In genomic region chr16:11298143-11298900, GRCh38 we compare ENCODE assay signal across 12 cellular contexts. TPM values are rescaled to one million over a fixed set of nuclear protein-coding genes. Genes with fewer than 3 reads are reported as not detected.
A peak's percentile ranks its signal among the peaks of the same experiment; 100 is the strongest.
DNase-seq lines count a peak whose midpoint lies in the region; ATAC-seq, FAIRE-seq and TF ChIP-seq lines count a peak whose summit lies in the region.
"Had no signal": no experiment of that assay in that cellular context is flagged by ENCODE, and none has a peak within 500 bp of the region (broad histone marks: within the 10 kb centered on the region; RNA-seq: fewer than 3 reads in every experiment).

No MANE protein-coding gene starts in this region.

- no peak for TF ChIP-seq EP300 in HepG2 (IDR thresholded peaks at IDR 0.05; ENCODE audit: low read depth in 2 of 2, low read length in 2 of 2)
- no peak for TF ChIP-seq EP300 in HepG2 (CRISPR knock-in tag; IDR thresholded peaks at IDR 0.05; ENCODE audit: borderline replicate concordance)

- no peak overlapping the region for H3K14ac ChIP-seq in mesenchymal stem cell (ENCODE audit: low read length in 2 of 2)

- no peak overlapping the region for H3K18ac ChIP-seq in mesenchymal stem cell (ENCODE audit: low read depth in 1 of 2, low read length in 2 of 2)

- H2AK5ac ChIP-seq in mesenchymal stem cell (ENCODE audit: low read length, severe bottlenecking): peak overlapping the region; percentile 16

- H3K9me2 ChIP-seq in SU-DHL-6 (replicated peaks; ENCODE audit: insufficient read depth, low read length): no peaks in the 10 kb centered on the region

- H3K4ac ChIP-seq in mesenchymal stem cell (ENCODE audit: low read depth in 1 of 2, low read length in 2 of 2): no peak overlapping the region

- H3F3A ChIP-seq in SU-DHL-6 (ENCODE audit: insufficient read depth): peaks cover 42% of the 10 kb centered on the region

- H3K9me3 ChIP-seq in HepG2 (ENCODE audit: low read length): no peaks in the 10 kb centered on the region
- H3K9me3 ChIP-seq in right lobe of liver: no peaks in the 10 kb centered on the region
- no peaks in the 10 kb centered on the region for H3K9me3 ChIP-seq in SU-DHL-6 (ENCODE audit: insufficient read depth, low read length)
- no peaks in the 10 kb centered on the region for H3K9me3 ChIP-seq in mesenchymal stem cell (ENCODE audit: control insufficient read depth, low read length)
- H3K9me3 ChIP-seq in uterus: no peaks in the 10 kb centered on the region
- H3K9me3 ChIP-seq in adrenal gland (replicated peaks in 1 of 3): no peaks in the 10 kb centered on the region

- no peak overlapping the region for H4K8ac ChIP-seq in mesenchymal stem cell (ENCODE audit: low read length)

- H3K27me3 ChIP-seq in HepG2 (ENCODE audit: control insufficient read depth in 1 of 2, insufficient read depth in 2 of 2, low read length in 2 of 2): no peaks in the 10 kb centered on the region
- no peaks in the 10 kb centered on the region for H3K27me3 ChIP-seq in right lobe of liver
- H3K27me3 ChIP-seq in SU-DHL-6 (ENCODE audit: low read length): no peaks in the 10 kb centered on the region
- H3K27me3 ChIP-seq in mesenchymal stem cell (ENCODE audit: control insufficient read depth in 1 of 2, insufficient read depth in 1 of 2, low read length in 2 of 2): peaks cover 0 to 4% of the 10 kb centered on the region in 2 experiments
- no peaks in the 10 kb centered on the region for H3K27me3 ChIP-seq in uterus
- no peaks in the 10 kb centered on the region for H3K27me3 ChIP-seq in adrenal gland

- CTCF ChIA-PET in HepG2 (lab: Yijun Ruan, JAX; ENCODE audit: low intra/inter-chr PET ratio, low total read pairs): no interaction called here

- ATAC-seq in HepG2 (peak; percentile 3; the same call in 2 of the 3 replicates), right lobe of liver (no peak), GM18867 (IDR thresholded peaks at IDR 0.05; ENCODE audit: unreplicated experiment) (no peak)

- peak overlapping the region; percentile 80 for H3K4me2 ChIP-seq in HepG2 (ENCODE audit: low read depth, low read length)
- H3K4me2 ChIP-seq in SU-DHL-6 (ENCODE audit: low read depth, low read length, poor library complexity, severe bottlenecking): peak overlapping the region; percentile 66
- no peak overlapping the region for H3K4me2 ChIP-seq in mesenchymal stem cell (ENCODE audit: low read length, poor library complexity, severe bottlenecking)

- no TSS peak for BruUV-seq in HepG2 (replicated peaks; lab: Mats Ljungman, UMichigan)

- H4K91ac ChIP-seq in mesenchymal stem cell (ENCODE audit: low read length): no peak overlapping the region

- H2BK120ac ChIP-seq in mesenchymal stem cell (ENCODE audit: low read depth, low read length): no peak overlapping the region

- H3K9ac ChIP-seq in HepG2 (ENCODE audit: insufficient read depth, low read depth, low read length): peak overlapping the region; percentile 48
- H3K9ac ChIP-seq in SU-DHL-6 (ENCODE audit: low read length): peak overlapping the region; percentile 51
- H3K9ac ChIP-seq in mesenchymal stem cell (ENCODE audit: low read length): no peak overlapping the region

- in situ Hi-C loops in HepG2 (cut with HindIII; ENCODE audit: extremely low pct_ligation_motif_present, low pct_unique_long_range_greater_than_20kb): no loop called here

- H2BK15ac ChIP-seq in mesenchymal stem cell (ENCODE audit: low read depth, poor library complexity, severe bottlenecking): no peak overlapping the region

- POLR2A ChIA-PET in HepG2 (lab: Yijun Ruan, JAX): interaction anchor here (0.9 to 6.2 kb wide), 16 partner anchors 9 to 164 kb away, joined by 3 to 167 read pairs (median 11); partner anchors contain the start of genes PRM1, PRM3 and SOCS1

- no peak for TF ChIP-seq POLR2A in HepG2 (IDR thresholded peaks at IDR 0.05; ENCODE audit: insufficient read depth in 1 of 2, low read depth in 2 of 2, low read length in 2 of 2)
- no peak for TF ChIP-seq POLR2A in right lobe of liver (IDR thresholded peaks at IDR 0.05)
- TF ChIP-seq POLR2A in uterus (IDR thresholded peaks at IDR 0.05): no peak
- no peak for TF ChIP-seq POLR2A in adrenal gland (IDR thresholded peaks at IDR 0.05)

- H3K79me1 ChIP-seq in mesenchymal stem cell (replicated peaks; ENCODE audit: low read length, poor library complexity, severe bottlenecking): no peaks in the 10 kb centered on the region

- WGBS in HepG2 (ENCODE audit: low lambda C conversion rate): 50% methylated on average over 5 of the region's 5 CpGs
- WGBS in right lobe of liver (ENCODE audit: insufficient coverage, low coverage, low lambda C conversion rate, missing lambda C conversion rate): 85% methylated on average over 5 of the region's 5 CpGs
- 100% methylated on average over 4 of the region's 5 CpGs for WGBS in mesenchymal stem cell
- 90 to 97% (median 93%) methylated on average over 5 of the region's 5 CpGs for WGBS in adrenal gland, 4 donors

- peak overlapping the region in 1 of 2 experiments; percentile 26 for H2BK12ac ChIP-seq in mesenchymal stem cell (ENCODE audit: low read length in 2 of 2)

- H2AFZ ChIP-seq in HepG2 (ENCODE audit: low read length): no peak overlapping the region
- peak overlapping the region; percentile 83 for H2AFZ ChIP-seq in SU-DHL-6 (ENCODE audit: low read depth, low read length, severe bottlenecking)
- no peak overlapping the region for H2AFZ ChIP-seq in mesenchymal stem cell (ENCODE audit: low read depth, low read length)

- H3K27ac ChIP-seq in HepG2 (ENCODE audit: extremely low read length, insufficient read depth, low read length) (peak overlapping the region; percentile 68), right lobe of liver (peak overlapping the region in 1 of 3 donors; percentile 35), SU-DHL-6 (ENCODE audit: low read depth, low read length) (peak overlapping the region; percentile 96), mesenchymal stem cell (ENCODE audit: low read length, poor library complexity, severe bottlenecking) (no peak overlapping the region), uterus (peak overlapping the region; percentile 48 to 59), adrenal gland (peak overlapping the region in 1 of 5 donors; percentile 17)

- peak; percentile 63 for FAIRE-seq in HepG2 (lab: Jason Lieb, UNC)
- FAIRE-seq: HTR-8/SVneo, small intestine had no signal

- peak overlapping the region in 1 of 3 experiments; percentile 15; a peak in 1 of 6 replicates for H3K4me3 ChIP-seq in HepG2 (replicated peaks in 1 of 3; ENCODE audit: insufficient read depth in 1 of 3, low read depth in 2 of 3, low read length in 3 of 3)
- no peak overlapping the region for H3K4me3 ChIP-seq in right lobe of liver
- H3K4me3 ChIP-seq in SU-DHL-6 (ENCODE audit: insufficient read depth, low read length, poor library complexity, severe bottlenecking): peak overlapping the region; percentile 15
- no peak overlapping the region for H3K4me3 ChIP-seq in mesenchymal stem cell (ENCODE audit: insufficient read depth in 1 of 2, low read depth in 1 of 2, low read length in 2 of 2)
- no peak overlapping the region for H3K4me3 ChIP-seq in uterus
- no peak overlapping the region for H3K4me3 ChIP-seq in adrenal gland

- TF ChIP-seq CTCF in HepG2 (CRISPR knock-in tag; IDR thresholded peaks at IDR 0.05): 0 out of 2 replicates have a peak, but pooled peaks have one; percentile 14
- TF ChIP-seq CTCF in right lobe of liver (IDR thresholded peaks at IDR 0.05): no peak
- TF ChIP-seq CTCF in SU-DHL-6 (IDR thresholded peaks at IDR 0.05; ENCODE audit: insufficient read depth, low read length, poor library complexity, severe bottlenecking): no peak
- TF ChIP-seq CTCF in uterus (IDR thresholded peaks at IDR 0.05): no peak
- no peak for TF ChIP-seq CTCF in adrenal gland (IDR thresholded peaks at IDR 0.05)

- intact Hi-C loops in HepG2 (cut with micrococcal nuclease; ENCODE audit: unreplicated experiment): loop anchor here (5.0 kb wide), 2 partner anchors 41 to 191 kb away; partner anchors contain the start of gene SOCS1
- intact Hi-C loops in right lobe of liver (cut with DNase I): no loop called here
- intact Hi-C loops in uterus (cut with DNase I; ENCODE audit: low total_unique reads): no loop called here
- intact Hi-C loops in adrenal gland (cut with DNase I): loop anchor here in 1 of 2 donors (10.0 kb wide), 1 partner anchor 54 kb away; no protein-coding TSS in a partner anchor

- no peaks in the 10 kb centered on the region for H4K20me1 ChIP-seq in HepG2 (ENCODE audit: insufficient read depth, low read length)
- H4K20me1 ChIP-seq in SU-DHL-6 (ENCODE audit: low read depth, low read length): no peaks in the 10 kb centered on the region

- H3K23ac ChIP-seq in mesenchymal stem cell (ENCODE audit: low read length in 2 of 2): no peak overlapping the region

- H3K4me1 ChIP-seq in HepG2 (ENCODE audit: insufficient read depth, low read length): peaks cover 97% of the 10 kb centered on the region
- H3K4me1 ChIP-seq in right lobe of liver: peaks cover 0 to 22% (median 4%) of the 10 kb centered on the region in 4 donors
- H3K4me1 ChIP-seq in mesenchymal stem cell (ENCODE audit: control insufficient read depth, insufficient read depth, low read depth, low read length): peaks cover 18% of the 10 kb centered on the region
- H3K4me1 ChIP-seq in uterus: peaks cover 0 to 9% of the 10 kb centered on the region in 2 donors
- peaks cover 0 to 7% of the 10 kb centered on the region in 2 donors for H3K4me1 ChIP-seq in adrenal gland (replicated peaks in 1 of 2)

- no peaks in the 10 kb centered on the region for H3K36me3 ChIP-seq in HepG2 (replicated peaks in 1 of 2; ENCODE audit: control insufficient read depth in 1 of 2, insufficient read depth in 2 of 2, low read length in 2 of 2)
- H3K36me3 ChIP-seq in right lobe of liver: no peaks in the 10 kb centered on the region
- H3K36me3 ChIP-seq in SU-DHL-6 (ENCODE audit: low read length): no peaks in the 10 kb centered on the region
- no peaks in the 10 kb centered on the region for H3K36me3 ChIP-seq in mesenchymal stem cell (ENCODE audit: control insufficient read depth in 1 of 2, insufficient read depth in 2 of 2, low read depth in 1 of 2, low read length in 2 of 2)
- no peaks in the 10 kb centered on the region for H3K36me3 ChIP-seq in uterus
- H3K36me3 ChIP-seq in adrenal gland (replicated peaks in 1 of 2): no peaks in the 10 kb centered on the region

- DNase-seq in HepG2 (ENCODE audit: low spot score) (no peak), right lobe of liver (no peak), mesenchymal stem cell (no peak), uterus (no peak), adrenal gland (no peak)
- DNase-seq in stimulated activated CD8-positive, alpha-beta memory T cell treated with anti-CD3 and anti-CD28 coated beads, Interleukin-4, amount 100 ng/mL, for 48 hours: no peak

- no peak overlapping the region for H2BK5ac ChIP-seq in mesenchymal stem cell (ENCODE audit: low read depth, low read length, poor library complexity, severe bottlenecking)

- H3K79me2 ChIP-seq in HepG2 (ENCODE audit: insufficient read depth, low read length) (no peaks in the 10 kb centered on the region), SU-DHL-6 (ENCODE audit: insufficient read depth, low read length) (no peaks in the 10 kb centered on the region)

- TF ChIP-seq RAD21 in HepG2 (CRISPR knock-in tag; IDR thresholded peaks at IDR 0.05): no peak

RNA-seq across cellular contexts. Expression of gene PRM1, which starts 17.2 kb away (rescaled TPM):
- total RNA-seq in HepG2 (2016; rRNA removed; fragmentation: Illumina TruSeq; extraction: Trizol) (not detected in 2 replicates), right lobe of liver (not detected), uterus (not detected), adrenal gland (not detected)
- not detected in 2 replicates for total RNA-seq in HepG2 (2016; cell fraction: cytosol; rRNA removed; fragmentation: Illumina TruSeq; extraction: Trizol; ENCODE audit: low read depth)
- not detected in 2 replicates for total RNA-seq in HepG2 (2016; cell fraction: insoluble cytoplasmic fraction; rRNA removed; fragmentation: Illumina TruSeq; extraction: Trizol)
- not detected in 2 replicates for total RNA-seq in HepG2 (2016; cell fraction: membrane; rRNA removed; fragmentation: Illumina TruSeq; extraction: Trizol)
- not detected in 2 replicates for total RNA-seq in HepG2 (2016; cell fraction: nucleus; rRNA removed; fragmentation: Illumina TruSeq; extraction: Trizol)
- polyA plus RNA-seq in HepG2 (2011; rRNA removed) (not detected in 2 replicates), adrenal gland (not detected)
- polyA plus RNA-seq in HepG2 (2011; cell fraction: cytosol; rRNA removed): 0.44 TPM in 1 of 2 replicates, not detected in the other
- not detected in 2 replicates for polyA plus RNA-seq in HepG2 (2011; cell fraction: nucleus; rRNA removed)
- polyA plus RNA-seq in HepG2 (2012): not detected in 2 replicates
- not detected in 2 replicates for polyA plus RNA-seq in HepG2 (2016; cell fraction: cytosol; fragmentation: Illumina TruSeq; extraction: Trizol; ENCODE audit: low read depth)
- polyA plus RNA-seq in HepG2 (2016; cell fraction: insoluble cytoplasmic fraction; fragmentation: Illumina TruSeq; extraction: Trizol; ENCODE audit: low read depth): not detected in 2 replicates
- polyA plus RNA-seq in HepG2 (2016; cell fraction: membrane; fragmentation: Illumina TruSeq; extraction: Trizol; ENCODE audit: low read depth): not detected in 2 replicates
- polyA plus RNA-seq in HepG2 (2016; cell fraction: nucleus; fragmentation: Illumina TruSeq; extraction: Trizol; ENCODE audit: insufficient read depth, low read depth): not detected in 2 replicates
- polyA minus RNA-seq in HepG2 (2011; rRNA and poly(A)+ RNA removed; ENCODE audit: low replicate concordance): not detected in 2 replicates
- polyA minus RNA-seq in HepG2 (2011; cell fraction: cytosol; rRNA and poly(A)+ RNA removed): not detected in 2 replicates
- polyA minus RNA-seq in HepG2 (2011; cell fraction: nucleus; rRNA and poly(A)+ RNA removed): not detected in 2 replicates
- not detected for polyA plus RNA-seq in mesenchymal stem cell (2013, experiment 1 of 2)
- not detected for polyA plus RNA-seq in mesenchymal stem cell (2013, experiment 2 of 2)
- total RNA-seq: glomerular endothelial cell had no signal
- polyA plus RNA-seq: BJ, small intestine had no signal

RNA-seq across cellular contexts. Expression of gene PRM2, which starts 22.0 kb away (rescaled TPM):
- not detected in 2 replicates for total RNA-seq in HepG2 (2016; rRNA removed; fragmentation: Illumina TruSeq; extraction: Trizol)
- total RNA-seq in HepG2 (2016; cell fraction: cytosol; rRNA removed; fragmentation: Illumina TruSeq; extraction: Trizol; ENCODE audit: low read depth): 0.61 TPM in 1 of 2 replicates, not detected in the other
- total RNA-seq in HepG2 (2016; cell fraction: insoluble cytoplasmic fraction; rRNA removed; fragmentation: Illumina TruSeq; extraction: Trizol): not detected in 2 replicates
- 0.28 and 0.52 TPM in 2 replicates for total RNA-seq in HepG2 (2016; cell fraction: membrane; rRNA removed; fragmentation: Illumina TruSeq; extraction: Trizol)
- total RNA-seq in HepG2 (2016; cell fraction: nucleus; rRNA removed; fragmentation: Illumina TruSeq; extraction: Trizol): not detected in 2 replicates
- polyA plus RNA-seq in HepG2 (2011; rRNA removed): 0.54 TPM in 1 of 2 replicates, not detected in the other
- 0.19 and 0.26 TPM in 2 replicates for polyA plus RNA-seq in HepG2 (2011; cell fraction: cytosol; rRNA removed)
- polyA plus RNA-seq in HepG2 (2011; cell fraction: nucleus; rRNA removed): not detected in 2 replicates
- not detected in 2 replicates for polyA plus RNA-seq in HepG2 (2012)
- polyA plus RNA-seq in HepG2 (2016; cell fraction: cytosol; fragmentation: Illumina TruSeq; extraction: Trizol; ENCODE audit: low read depth): 1.6 and 2.0 TPM in 2 replicates
- 0.56 TPM in 1 of 2 replicates, not detected in the other for polyA plus RNA-seq in HepG2 (2016; cell fraction: insoluble cytoplasmic fraction; fragmentation: Illumina TruSeq; extraction: Trizol; ENCODE audit: low read depth)
- polyA plus RNA-seq in HepG2 (2016; cell fraction: membrane; fragmentation: Illumina TruSeq; extraction: Trizol; ENCODE audit: low read depth): 0.55 and 0.73 TPM in 2 replicates
- not detected in 2 replicates for polyA plus RNA-seq in HepG2 (2016; cell fraction: nucleus; fragmentation: Illumina TruSeq; extraction: Trizol; ENCODE audit: insufficient read depth, low read depth)
- not detected in 2 replicates for polyA minus RNA-seq in HepG2 (2011; rRNA and poly(A)+ RNA removed; ENCODE audit: low replicate concordance)
- polyA minus RNA-seq in HepG2 (2011; cell fraction: cytosol; rRNA and poly(A)+ RNA removed): not detected in 2 replicates
- polyA minus RNA-seq in HepG2 (2011; cell fraction: nucleus; rRNA and poly(A)+ RNA removed): not detected in 2 replicates
- total RNA-seq in right lobe of liver: not detected
- polyA plus RNA-seq in mesenchymal stem cell (2013, experiment 1 of 2): not detected
- polyA plus RNA-seq in mesenchymal stem cell (2013, experiment 2 of 2): not detected
- total RNA-seq in uterus: not detected
- not detected for total RNA-seq in adrenal gland
- polyA plus RNA-seq in adrenal gland: not detected
- total RNA-seq: glomerular endothelial cell had no signal
- polyA plus RNA-seq: BJ, small intestine had no signal

RNA-seq across cellular contexts. Expression of gene PRM3, which starts 24.9 kb away (rescaled TPM):
- total RNA-seq in HepG2 (2016; rRNA removed; fragmentation: Illumina TruSeq; extraction: Trizol) (not detected in 2 replicates), right lobe of liver (not detected), uterus (not detected), adrenal gland (not detected)
- total RNA-seq in HepG2 (2016; cell fraction: cytosol; rRNA removed; fragmentation: Illumina TruSeq; extraction: Trizol; ENCODE audit: low read depth): not detected in 2 replicates
- not detected in 2 replicates for total RNA-seq in HepG2 (2016; cell fraction: insoluble cytoplasmic fraction; rRNA removed; fragmentation: Illumina TruSeq; extraction: Trizol)
- not detected in 2 replicates for total RNA-seq in HepG2 (2016; cell fraction: membrane; rRNA removed; fragmentation: Illumina TruSeq; extraction: Trizol)
- not detected in 2 replicates for total RNA-seq in HepG2 (2016; cell fraction: nucleus; rRNA removed; fragmentation: Illumina TruSeq; extraction: Trizol)
- polyA plus RNA-seq in HepG2 (2011; rRNA removed) (not detected in 2 replicates), adrenal gland (not detected)
- polyA plus RNA-seq in HepG2 (2011; cell fraction: cytosol; rRNA removed): not detected in 2 replicates
- not detected in 2 replicates for polyA plus RNA-seq in HepG2 (2011; cell fraction: nucleus; rRNA removed)
- not detected in 2 replicates for polyA plus RNA-seq in HepG2 (2012)
- polyA plus RNA-seq in HepG2 (2016; cell fraction: cytosol; fragmentation: Illumina TruSeq; extraction: Trizol; ENCODE audit: low read depth): not detected in 2 replicates
- not detected in 2 replicates for polyA plus RNA-seq in HepG2 (2016; cell fraction: insoluble cytoplasmic fraction; fragmentation: Illumina TruSeq; extraction: Trizol; ENCODE audit: low read depth)
- not detected in 2 replicates for polyA plus RNA-seq in HepG2 (2016; cell fraction: membrane; fragmentation: Illumina TruSeq; extraction: Trizol; ENCODE audit: low read depth)
- not detected in 2 replicates for polyA plus RNA-seq in HepG2 (2016; cell fraction: nucleus; fragmentation: Illumina TruSeq; extraction: Trizol; ENCODE audit: insufficient read depth, low read depth)
- polyA minus RNA-seq in HepG2 (2011; rRNA and poly(A)+ RNA removed; ENCODE audit: low replicate concordance): not detected in 2 replicates
- polyA minus RNA-seq in HepG2 (2011; cell fraction: cytosol; rRNA and poly(A)+ RNA removed): not detected in 2 replicates
- 2.8 TPM in 1 of 2 replicates, not detected in the other for polyA minus RNA-seq in HepG2 (2011; cell fraction: nucleus; rRNA and poly(A)+ RNA removed)
- not detected for polyA plus RNA-seq in mesenchymal stem cell (2013, experiment 1 of 2)
- not detected for polyA plus RNA-seq in mesenchymal stem cell (2013, experiment 2 of 2)
- total RNA-seq: glomerular endothelial cell had no signal
- polyA plus RNA-seq: BJ, small intestine had no signal

RNA-seq across cellular contexts. Expression of gene TNP2, which starts 29.2 kb away (rescaled TPM):
- not detected in 2 replicates for total RNA-seq in HepG2 (2016; rRNA removed; fragmentation: Illumina TruSeq; extraction: Trizol)
- not detected in 2 replicates for total RNA-seq in HepG2 (2016; cell fraction: cytosol; rRNA removed; fragmentation: Illumina TruSeq; extraction: Trizol; ENCODE audit: low read depth)
- not detected in 2 replicates for total RNA-seq in HepG2 (2016; cell fraction: insoluble cytoplasmic fraction; rRNA removed; fragmentation: Illumina TruSeq; extraction: Trizol)
- total RNA-seq in HepG2 (2016; cell fraction: membrane; rRNA removed; fragmentation: Illumina TruSeq; extraction: Trizol): not detected in 2 replicates
- total RNA-seq in HepG2 (2016; cell fraction: nucleus; rRNA removed; fragmentation: Illumina TruSeq; extraction: Trizol): not detected in 2 replicates
- polyA plus RNA-seq in HepG2 (2011; rRNA removed): not detected in 2 replicates
- not detected in 2 replicates for polyA plus RNA-seq in HepG2 (2011; cell fraction: cytosol; rRNA removed)
- not detected in 2 replicates for polyA plus RNA-seq in HepG2 (2011; cell fraction: nucleus; rRNA removed)
- polyA plus RNA-seq in HepG2 (2012): not detected in 2 replicates
- polyA plus RNA-seq in HepG2 (2016; cell fraction: cytosol; fragmentation: Illumina TruSeq; extraction: Trizol; ENCODE audit: low read depth): not detected in 2 replicates
- not detected in 2 replicates for polyA plus RNA-seq in HepG2 (2016; cell fraction: insoluble cytoplasmic fraction; fragmentation: Illumina TruSeq; extraction: Trizol; ENCODE audit: low read depth)
- polyA plus RNA-seq in HepG2 (2016; cell fraction: membrane; fragmentation: Illumina TruSeq; extraction: Trizol; ENCODE audit: low read depth): not detected in 2 replicates
- polyA plus RNA-seq in HepG2 (2016; cell fraction: nucleus; fragmentation: Illumina TruSeq; extraction: Trizol; ENCODE audit: insufficient read depth, low read depth): not detected in 2 replicates
- not detected in 2 replicates for polyA minus RNA-seq in HepG2 (2011; rRNA and poly(A)+ RNA removed; ENCODE audit: low replicate concordance)
- not detected in 2 replicates for polyA minus RNA-seq in HepG2 (2011; cell fraction: cytosol; rRNA and poly(A)+ RNA removed)
- not detected in 2 replicates for polyA minus RNA-seq in HepG2 (2011; cell fraction: nucleus; rRNA and poly(A)+ RNA removed)
- not detected for total RNA-seq in right lobe of liver
- not detected for polyA plus RNA-seq in mesenchymal stem cell (2013, experiment 1 of 2)
- not detected for polyA plus RNA-seq in mesenchymal stem cell (2013, experiment 2 of 2)
- total RNA-seq in uterus: not detected
- not detected for total RNA-seq in adrenal gland
- not detected for polyA plus RNA-seq in adrenal gland
- total RNA-seq: glomerular endothelial cell had no signal
- polyA plus RNA-seq: BJ, small intestine had no signal

RNA-seq across cellular contexts. Expression of gene SOCS1, which starts 42.3 kb away (rescaled TPM):
- total RNA-seq in HepG2 (2016; rRNA removed; fragmentation: Illumina TruSeq; extraction: Trizol) (3.3 and 5.3 TPM in 2 replicates), right lobe of liver (10 to 100 TPM in 3 of 6 experiments, 1 to 10 TPM in 2, under 1 TPM in 1; 0.88 to 26.6 (median 10.9) TPM), uterus (10 to 100 TPM in 1 of 4 donors, 1 to 10 TPM in 2, not detected in 1; 6.4 to 45.3 (median 7.6) TPM), adrenal gland (1 to 10 TPM; 1.6 to 8.3 (median 5.1) TPM)
- total RNA-seq in HepG2 (2016; cell fraction: cytosol; rRNA removed; fragmentation: Illumina TruSeq; extraction: Trizol; ENCODE audit: low read depth): 5.4 and 8.1 TPM in 2 replicates
- total RNA-seq in HepG2 (2016; cell fraction: insoluble cytoplasmic fraction; rRNA removed; fragmentation: Illumina TruSeq; extraction: Trizol): 2.8 and 4.2 TPM in 2 replicates
- total RNA-seq in HepG2 (2016; cell fraction: membrane; rRNA removed; fragmentation: Illumina TruSeq; extraction: Trizol): 9.1 and 10.9 TPM in 2 replicates
- total RNA-seq in HepG2 (2016; cell fraction: nucleus; rRNA removed; fragmentation: Illumina TruSeq; extraction: Trizol): 5.6 and 5.7 TPM in 2 replicates
- polyA plus RNA-seq in HepG2 (2011; rRNA removed) (6.3 and 9.4 TPM in 2 replicates), adrenal gland (10 to 100 TPM in 1 of 3 donors, 1 to 10 TPM in 1, under 1 TPM in 1; 0.53 to 11.9 (median 6.0) TPM)
- polyA plus RNA-seq in HepG2 (2011; cell fraction: cytosol; rRNA removed): 5.3 and 8.4 TPM in 2 replicates
- 30.3 and 31.6 TPM in 2 replicates for polyA plus RNA-seq in HepG2 (2011; cell fraction: nucleus; rRNA removed)
- polyA plus RNA-seq in HepG2 (2012): 6.5 and 7.4 TPM in 2 replicates
- polyA plus RNA-seq in HepG2 (2016; cell fraction: cytosol; fragmentation: Illumina TruSeq; extraction: Trizol; ENCODE audit: low read depth): 5.5 and 7.8 TPM in 2 replicates
- 5.2 and 6.3 TPM in 2 replicates for polyA plus RNA-seq in HepG2 (2016; cell fraction: insoluble cytoplasmic fraction; fragmentation: Illumina TruSeq; extraction: Trizol; ENCODE audit: low read depth)
- polyA plus RNA-seq in HepG2 (2016; cell fraction: membrane; fragmentation: Illumina TruSeq; extraction: Trizol; ENCODE audit: low read depth): 7.1 and 9.9 TPM in 2 replicates
- polyA plus RNA-seq in HepG2 (2016; cell fraction: nucleus; fragmentation: Illumina TruSeq; extraction: Trizol; ENCODE audit: insufficient read depth, low read depth): 8.1 and 8.6 TPM in 2 replicates
- polyA minus RNA-seq in HepG2 (2011; rRNA and poly(A)+ RNA removed; ENCODE audit: low replicate concordance): 3.9 and 31.0 TPM in 2 replicates
- polyA minus RNA-seq in HepG2 (2011; cell fraction: cytosol; rRNA and poly(A)+ RNA removed): 12.0 and 14.0 TPM in 2 replicates
- 44.8 and 46.1 TPM in 2 replicates for polyA minus RNA-seq in HepG2 (2011; cell fraction: nucleus; rRNA and poly(A)+ RNA removed)
- polyA plus RNA-seq in mesenchymal stem cell (2013, experiment 1 of 2): 22.8 TPM
- 21.9 TPM for polyA plus RNA-seq in mesenchymal stem cell (2013, experiment 2 of 2)
